8 cellular contexts compared by ENCODE assay signal in genomic region chr19:49767380-49767779, GRCh38.
DNase-seq lines count a peak whose midpoint lies in the region; TF ChIP-seq lines count a peak whose summit lies in the region.

No MANE protein-coding gene starts in this region.

- DNase-seq in AG10803 (ENCODE audit: low read depth) (no peak), choroid plexus epithelial cell (ENCODE audit: low read depth) (no peak), NCI-H187 (lab: John Stamatoyannopoulos, UW) (no peak), NCI-H526 (lab: John Stamatoyannopoulos, UW) (no peak), COLO829 (ENCODE audit: low spot score) (no peak)
- DNase-seq in stimulated activated CD4-positive, alpha-beta T cell treated with anti-CD3 and anti-CD28 coated beads, Interleukin-1b, Interleukin-23, amount 100 ng/mL, for 48 hours, result no peak

- peak overlapping the region; percentile 89 for H3K4me3 ChIP-seq in AG10803 (ENCODE audit: low read length)
- H3K4me3 ChIP-seq in KMS-11 (IDR thresholded peaks at IDR 0.05; ENCODE audit: insufficient read depth, low read depth, low read length), result no peak overlapping the region
- peak overlapping the region; percentile 95 for H3K4me3 ChIP-seq in choroid plexus epithelial cell (ENCODE audit: low read depth, low read length)
- H3K4me3 ChIP-seq in muscle layer of duodenum (ENCODE audit: low read depth in 1 of 2, low read length in 2 of 2), result peak overlapping the region; percentile 83 to 89

- H3K9ac ChIP-seq in KMS-11, result peak overlapping the region; percentile 64; the same call in 1 of the 2 replicates

- H3K27me3 ChIP-seq in KMS-11 (ENCODE audit: insufficient read depth, low read depth) (peaks cover 8% of the 10 kb centered on the region; the same call in 1 of the 2 replicates), muscle layer of duodenum (ENCODE audit: low read depth, low read length) (no peaks in the 10 kb centered on the region)

- H3K4me2 ChIP-seq in KMS-11, result peak overlapping the region; percentile 97

- peaks cover 13% of the 10 kb centered on the region; the same call in 1 of the 2 replicates for H3K79me2 ChIP-seq in KMS-11 (ENCODE audit: insufficient read depth, low read depth)

- H2AFZ ChIP-seq in KMS-11 (ENCODE audit: low read depth), result peak overlapping the region; percentile 86

- no peaks in the 10 kb centered on the region for H3K9me3 ChIP-seq in muscle layer of duodenum (ENCODE audit: control insufficient read depth in 1 of 2, low read length in 2 of 2)

- H4K20me1 ChIP-seq in KMS-11 (ENCODE audit: insufficient read depth), result no peaks in the 10 kb centered on the region

- peaks cover 8% of the 10 kb centered on the region for H3K4me1 ChIP-seq in KMS-11 (ENCODE audit: low read depth, poor library complexity, severe bottlenecking)
- H3K4me1 ChIP-seq in muscle layer of duodenum (ENCODE audit: control insufficient read depth in 1 of 2, insufficient read depth in 2 of 2, low read length in 2 of 2), result peaks cover 16 to 19% of the 10 kb centered on the region in 2 donors

- H3K27ac ChIP-seq in KMS-11, result no peak overlapping the region
- H3K27ac ChIP-seq in muscle layer of duodenum (ENCODE audit: low read length), result peak overlapping the region; percentile 69

- H3K36me3 ChIP-seq in KMS-11 (ENCODE audit: insufficient read depth) (no peaks in the 10 kb centered on the region), muscle layer of duodenum (ENCODE audit: control insufficient read depth in 1 of 2, insufficient read depth in 2 of 2, low read length in 2 of 2) (no peaks in the 10 kb centered on the region)

- TF ChIP-seq CTCF in AG10803 (conservative IDR thresholded peaks at IDR 0.05; ENCODE audit: low read length), result no peak
- no peak for TF ChIP-seq CTCF in KMS-11 (conservative IDR thresholded peaks at IDR 0.05; ENCODE audit: low read depth, low read length)
- no peak for TF ChIP-seq CTCF in choroid plexus epithelial cell (conservative IDR thresholded peaks at IDR 0.05; ENCODE audit: low read depth, low read length)
